ENCODE assay signal across 17 cellular contexts in genomic region chr3:50635066-50635465, GRCh38. TPM values are rescaled to one million over a fixed set of nuclear protein-coding genes. Genes with fewer than 3 reads are reported as not detected.
DNase-seq lines count a peak whose midpoint lies in the region; ATAC-seq and TF ChIP-seq lines count a peak whose summit lies in the region.
"Had no signal": no experiment of that assay in that cellular context is flagged by ENCODE, and none has a peak within 500 bp of the region (broad histone marks: within the 10 kb centered on the region; RNA-seq: fewer than 3 reads in every experiment).

No MANE protein-coding gene starts in this region.

- H3K27me3 ChIP-seq in DND-41 (ENCODE audit: insufficient read depth, low read length, poor library complexity) = no peaks in the 10 kb centered on the region
- no peaks in the 10 kb centered on the region for H3K27me3 ChIP-seq in naive thymus-derived CD4-positive, alpha-beta T cell (ENCODE audit: control insufficient read depth in 2 of 2, insufficient read depth in 2 of 2, low read length in 2 of 2)
- H3K27me3 ChIP-seq: BLaER1 had no signal

- peaks cover 2 to 19% of the 10 kb centered on the region in 2 donors for H3K36me3 Mint-ChIP-seq in activated T-cell treated with anti-CD3 and anti-CD28 coated beads, Interleukin-2, amount 50 U/mL, for 72 hours (ENCODE audit: insufficient read depth in 2 of 2)
- peaks cover 32% of the 10 kb centered on the region for H3K36me3 Mint-ChIP-seq in activated T-helper 1 cell treated with anti-CD3 and anti-CD28 coated beads, Interleukin-12 subunit alpha, Interleukin-12 subunit beta, Interleukin-2, Interleukin-4 antibody, amounts not matched to agents 30 ng/mL and 10 ng/mL and 1 ng/mL, durations not matched to agents 14 hours and 24 hours and 36 hours (ENCODE audit: low read depth)
- H3K36me3 Mint-ChIP-seq in naive thymus-derived CD4-positive, alpha-beta T cell = peaks cover 0 to 15% (median 0%) of the 10 kb centered on the region in 5 donors

- no peak overlapping the region for H3K4me3 ChIP-seq in DND-41 (ENCODE audit: low read depth in 1 of 2, low read length in 2 of 2)
- no peak overlapping the region for H3K4me3 ChIP-seq in naive thymus-derived CD4-positive, alpha-beta T cell (ENCODE audit: low read length)
- H3K4me3 ChIP-seq: A549, BLaER1 had no signal

- H3K9ac ChIP-seq in DND-41 (ENCODE audit: low read depth, low read length) = no peak overlapping the region
- H3K9ac ChIP-seq: BLaER1 had no signal

- peaks cover 47% of the 10 kb centered on the region for H3K4me1 ChIP-seq in DND-41 (ENCODE audit: insufficient read depth, low read length)
- H3K4me1 ChIP-seq in naive thymus-derived CD4-positive, alpha-beta T cell (ENCODE audit: control insufficient read depth in 2 of 2, insufficient read depth in 2 of 2, low read length in 2 of 2) = peaks cover 24 to 40% of the 10 kb centered on the region in 2 donors
- H3K4me1 ChIP-seq: A549 had no signal

- H2AFZ ChIP-seq in DND-41 (ENCODE audit: low read depth, low read length) = no peak overlapping the region

- peak overlapping the region; percentile 56 for H3K27ac ChIP-seq in DND-41 (ENCODE audit: low read length)
- no peak overlapping the region for H3K27ac ChIP-seq in naive thymus-derived CD4-positive, alpha-beta T cell (ENCODE audit: low read depth, low read length)
- H3K27ac ChIP-seq: A549, BLaER1 had no signal

- H3K9me3 ChIP-seq in DND-41 (ENCODE audit: insufficient read depth, low read length, severe bottlenecking) = no peaks in the 10 kb centered on the region
- no peaks in the 10 kb centered on the region for H3K9me3 ChIP-seq in naive thymus-derived CD4-positive, alpha-beta T cell (ENCODE audit: control insufficient read depth in 2 of 3, low read length in 3 of 3)
- H3K9me3 ChIP-seq: A549, BLaER1 had no signal

- no peaks in the 10 kb centered on the region for H3K9me3 Mint-ChIP-seq in activated T-cell treated with anti-CD3 and anti-CD28 coated beads, Interleukin-2, amount 50 U/mL, for 72 hours
- no peaks in the 10 kb centered on the region for H3K9me3 Mint-ChIP-seq in activated T-helper 1 cell treated with anti-CD3 and anti-CD28 coated beads, Interleukin-12 subunit alpha, Interleukin-12 subunit beta, Interleukin-2, Interleukin-4 antibody, amounts not matched to agents 30 ng/mL and 10 ng/mL and 1 ng/mL, durations not matched to agents 14 hours and 24 hours and 36 hours
- H3K9me3 Mint-ChIP-seq in naive thymus-derived CD4-positive, alpha-beta T cell = no peaks in the 10 kb centered on the region

- intact Hi-C loops in activated T-helper 1 cell treated with anti-CD3 and anti-CD28 coated beads, Interleukin-12 subunit alpha, Interleukin-12 subunit beta, Interleukin-2, Interleukin-4 antibody, amounts not matched to agents 30 ng/mL and 10 ng/mL and 1 ng/mL, durations not matched to agents 14 hours and 24 hours and 36 hours (cut with micrococcal nuclease) = no loop called here
- intact Hi-C loops in naive thymus-derived CD4-positive, alpha-beta T cell (cut with micrococcal nuclease) = no loop called here

- no peak for DNase-seq in activated T-cell treated with anti-CD3 and anti-CD28 coated beads, Interleukin-2, amount 50 U/mL, for 72 hours
- DNase-seq in activated T-cell treated with anti-CD3 and anti-CD28 coated beads, Interleukin-2, amount 50 U/mL, for 48 hours = no peak
- no peak for DNase-seq in DND-41
- DNase-seq in activated T-helper 1 cell treated with anti-CD3 and anti-CD28 coated beads, Interleukin-12 subunit alpha, Interleukin-12 subunit beta, Interleukin-2, Interleukin-4 antibody, amounts not matched to agents 30 ng/mL and 10 ng/mL and 1 ng/mL, durations not matched to agents 14 hours and 24 hours and 36 hours (ENCODE audit: low spot score) = no peak
- no peak for DNase-seq in naive thymus-derived CD4-positive, alpha-beta T cell
- DNase-seq in NCI-H345 (lab: John Stamatoyannopoulos, UW) = no peak
- no peak for DNase-seq in AML-193 (lab: John Stamatoyannopoulos, UW)
- no peak for DNase-seq in HPDE6-E6E7 (ENCODE audit: extremely low spot score)
- DNase-seq: GOT3, KG1, MV-4-11, NCI-H1930, NCI-H226, NCI-H524 treated with DMSO at 0.1 percent for 48 hours had no signal

- no peak overlapping the region for H3K4me2 ChIP-seq in DND-41 (ENCODE audit: insufficient read depth, low read length)
- H3K4me2 ChIP-seq: A549, BLaER1 had no signal

- peak overlapping the region; percentile 2 for H3K27ac Mint-ChIP-seq in activated T-cell treated with anti-CD3 and anti-CD28 coated beads, Interleukin-2, amount 50 U/mL, for 72 hours
- peak overlapping the region; percentile 7 for H3K27ac Mint-ChIP-seq in activated T-helper 1 cell treated with anti-CD3 and anti-CD28 coated beads, Interleukin-12 subunit alpha, Interleukin-12 subunit beta, Interleukin-2, Interleukin-4 antibody, amounts not matched to agents 30 ng/mL and 10 ng/mL and 1 ng/mL, durations not matched to agents 14 hours and 24 hours and 36 hours
- H3K27ac Mint-ChIP-seq in naive thymus-derived CD4-positive, alpha-beta T cell = peak overlapping the region in 7 of 9 donors; percentile 34 to 91 (median 57)

- POLR2A ChIA-PET in naive thymus-derived CD4-positive, alpha-beta T cell (lab: Charles Lee) = interaction anchor here (1.7 kb wide), 1 partner anchor 18 kb away, joined by 5 read pairs; the partner anchor contains the start of gene MAPKAPK3

- H3K27me3 Mint-ChIP-seq in activated T-cell treated with anti-CD3 and anti-CD28 coated beads, Interleukin-2, amount 50 U/mL, for 72 hours (ENCODE audit: low read depth) = no peaks in the 10 kb centered on the region
- no peaks in the 10 kb centered on the region for H3K27me3 Mint-ChIP-seq in activated T-helper 1 cell treated with anti-CD3 and anti-CD28 coated beads, Interleukin-12 subunit alpha, Interleukin-12 subunit beta, Interleukin-2, Interleukin-4 antibody, amounts not matched to agents 30 ng/mL and 10 ng/mL and 1 ng/mL, durations not matched to agents 14 hours and 24 hours and 36 hours (ENCODE audit: insufficient read depth)
- no peaks in the 10 kb centered on the region for H3K27me3 Mint-ChIP-seq in naive thymus-derived CD4-positive, alpha-beta T cell

- peaks cover 91% of the 10 kb centered on the region for H4K20me1 ChIP-seq in DND-41 (ENCODE audit: insufficient read depth, low read length)

- H3K4me3 Mint-ChIP-seq in activated T-cell treated with anti-CD3 and anti-CD28 coated beads, Interleukin-2, amount 50 U/mL, for 72 hours = no peak overlapping the region
- no peak overlapping the region for H3K4me3 Mint-ChIP-seq in activated T-helper 1 cell treated with anti-CD3 and anti-CD28 coated beads, Interleukin-12 subunit alpha, Interleukin-12 subunit beta, Interleukin-2, Interleukin-4 antibody, amounts not matched to agents 30 ng/mL and 10 ng/mL and 1 ng/mL, durations not matched to agents 14 hours and 24 hours and 36 hours
- H3K4me3 Mint-ChIP-seq in naive thymus-derived CD4-positive, alpha-beta T cell = peak overlapping the region in 3 of 10 donors; percentile 20 to 43 (median 23)

- peaks cover 83% of the 10 kb centered on the region for H3K4me1 Mint-ChIP-seq in activated T-cell treated with anti-CD3 and anti-CD28 coated beads, Interleukin-2, amount 50 U/mL, for 72 hours (ENCODE audit: low read depth)
- peaks cover 84% of the 10 kb centered on the region for H3K4me1 Mint-ChIP-seq in activated T-helper 1 cell treated with anti-CD3 and anti-CD28 coated beads, Interleukin-12 subunit alpha, Interleukin-12 subunit beta, Interleukin-2, Interleukin-4 antibody, amounts not matched to agents 30 ng/mL and 10 ng/mL and 1 ng/mL, durations not matched to agents 14 hours and 24 hours and 36 hours (ENCODE audit: low read depth)
- H3K4me1 Mint-ChIP-seq in naive thymus-derived CD4-positive, alpha-beta T cell = peaks cover 61 to 84% (median 79%) of the 10 kb centered on the region in 7 donors

- ATAC-seq in activated T-cell treated with anti-CD3 and anti-CD28 coated beads, Interleukin-2, amount 50 U/mL, for 72 hours (replicated peaks in 1 of 2) = no peak
- ATAC-seq in DND-41 (ENCODE audit: insufficient read depth, low read depth) = no peak
- no peak for ATAC-seq in naive thymus-derived CD4-positive, alpha-beta T cell
- ATAC-seq: A549, HCT116 had no signal

- peaks cover 85% of the 10 kb centered on the region for H3K36me3 ChIP-seq in DND-41 (ENCODE audit: insufficient read depth, low read length)
- peaks cover 0 to 15% (median 0%) of the 10 kb centered on the region in 3 experiments for H3K36me3 ChIP-seq in naive thymus-derived CD4-positive, alpha-beta T cell (ENCODE audit: control insufficient read depth in 2 of 3, insufficient read depth in 3 of 3, low read length in 3 of 3)

- CTCF ChIA-PET in naive thymus-derived CD4-positive, alpha-beta T cell (lab: Charles Lee) = no interaction called here

- H3K79me2 ChIP-seq in DND-41 (ENCODE audit: insufficient read depth, low read length) = peaks cover 99% of the 10 kb centered on the region

- no peak for TF ChIP-seq CTCF in DND-41 (IDR thresholded peaks at IDR 0.05; ENCODE audit: borderline replicate concordance, extremely low read depth, low read length, poor library complexity, severe bottlenecking)

RNA-seq across cellular contexts. Expression of gene MAPKAPK3, which starts 18.1 kb away (rescaled TPM):
- total RNA-seq in activated T-cell treated with anti-CD3 and anti-CD28 coated beads, Interleukin-2, amount 50 U/mL, for 72 hours = 100 to 1,000 TPM; 116 to 129 TPM
- total RNA-seq in activated T-helper 1 cell treated with anti-CD3 and anti-CD28 coated beads, Interleukin-12 subunit alpha, Interleukin-12 subunit beta, Interleukin-2, Interleukin-4 antibody, amounts not matched to agents 30 ng/mL and 10 ng/mL and 1 ng/mL, durations not matched to agents 14 hours and 24 hours and 36 hours = 191 and 201 TPM in 2 replicates
- 100 to 1,000 TPM in 1 of 5 experiments, 10 to 100 TPM in 4; 26.7 to 196 (median 37.7) TPM for total RNA-seq in naive thymus-derived CD4-positive, alpha-beta T cell
- polyA plus RNA-seq in naive thymus-derived CD4-positive, alpha-beta T cell = 10 to 100 TPM; 53.4 to 54.1 TPM

RNA-seq across cellular contexts. Expression of gene CISH, which starts 23.5 kb away (rescaled TPM):
- 100 to 1,000 TPM; 242 to 271 TPM for total RNA-seq in activated T-cell treated with anti-CD3 and anti-CD28 coated beads, Interleukin-2, amount 50 U/mL, for 72 hours
- total RNA-seq in activated T-helper 1 cell treated with anti-CD3 and anti-CD28 coated beads, Interleukin-12 subunit alpha, Interleukin-12 subunit beta, Interleukin-2, Interleukin-4 antibody, amounts not matched to agents 30 ng/mL and 10 ng/mL and 1 ng/mL, durations not matched to agents 14 hours and 24 hours and 36 hours = 334 and 341 TPM in 2 replicates
- 100 to 1,000 TPM in 1 of 5 experiments, 10 to 100 TPM in 4; 10.9 to 486 (median 28.5) TPM for total RNA-seq in naive thymus-derived CD4-positive, alpha-beta T cell
- 100 to 1,000 TPM; 134 to 150 TPM for polyA plus RNA-seq in naive thymus-derived CD4-positive, alpha-beta T cell

RNA-seq across cellular contexts. Expression of gene DOCK3, which starts 39.7 kb away (rescaled TPM):
- 1 to 10 TPM; 7.2 to 9.7 TPM for total RNA-seq in activated T-cell treated with anti-CD3 and anti-CD28 coated beads, Interleukin-2, amount 50 U/mL, for 72 hours
- total RNA-seq in activated T-helper 1 cell treated with anti-CD3 and anti-CD28 coated beads, Interleukin-12 subunit alpha, Interleukin-12 subunit beta, Interleukin-2, Interleukin-4 antibody, amounts not matched to agents 30 ng/mL and 10 ng/mL and 1 ng/mL, durations not matched to agents 14 hours and 24 hours and 36 hours = 1.5 and 1.6 TPM in 2 replicates
- 1 to 10 TPM; 1.5 to 2.9 (median 1.9) TPM for total RNA-seq in naive thymus-derived CD4-positive, alpha-beta T cell
- under 1 TPM; 0.19 to 0.26 TPM for polyA plus RNA-seq in naive thymus-derived CD4-positive, alpha-beta T cell

Comparison
In these comparisons a context has a peak if more than half of its experiments do, and no peak if none do; other contexts are left out.
1. H3K27ac Mint-ChIP-seq: peak in every context shown above with its lines; median percentile 57 in naive thymus-derived CD4-positive, alpha-beta T cell; 7 in activated T-helper 1 cell treated with anti-CD3 and anti-CD28 coated beads, Interleukin-12 subunit alpha, Interleukin-12 subunit beta, Interleukin-2, Interleukin-4 antibody, amounts not matched to agents 30 ng/mL and 10 ng/mL and 1 ng/mL, durations not matched to agents 14 hours and 24 hours and 36 hours; 2 in activated T-cell treated with anti-CD3 and anti-CD28 coated beads, Interleukin-2, amount 50 U/mL, for 72 hours.